Comparison of ENCODE assay signal across 22 cellular contexts in genomic region chr12:22160396-22161003, GRCh38.
DNase-seq lines count a peak whose midpoint lies in the region; ATAC-seq and TF ChIP-seq lines count a peak whose summit lies in the region.
"Had no signal": no experiment of that assay in that cellular context is flagged by ENCODE, and none has a peak within 500 bp of the region (broad histone marks: within the 10 kb centered on the region; RNA-seq: fewer than 3 reads in every experiment).

No MANE protein-coding gene starts in this region.

- DNase-seq in activated T-cell treated with anti-CD3 and anti-CD28 coated beads, Interleukin-2, amount 50 U/mL, for 24 hours: no peak
- no peak for DNase-seq in activated T-cell treated with anti-CD3 and anti-CD28 coated beads for 4 hours
- DNase-seq in Kasumi-1 (lab: John Stamatoyannopoulos, UW): peak; percentile 73 to 75
- peak; percentile 21 for DNase-seq in activated CD8-positive, alpha-beta T cell treated with anti-CD3 and anti-CD28 coated beads for 36 hours
- no peak for DNase-seq in nephron progenitor cell
- DNase-seq in mesendoderm: no peak
- DNase-seq in stimulated activated naive CD4-positive, alpha-beta T cell treated with Interleukin-2 at 50 U/mL for 16 hours (lab: John Stamatoyannopoulos, UW): no peak
- DNase-seq: activated CD8-positive, alpha-beta memory T cell treated with anti-CD3 and anti-CD28 coated beads, Interleukin-2, amount 10 ng/mL, durations not matched to agents 7 days and 5 days; dorsolateral prefrontal cortex; GOT3; IMR-90; left cardiac atrium; NCI-H1048; NCI-H2081 treated with DMSO at 0.1 percent for 48 hours; nucleus accumbens; right cardiac atrium; stimulated activated naive B cell treated with anti-CD40 and anti-IgM and Interleukin-4, amounts not matched to agents 10 μg/mL and 1 μg/mL and 100 μg/mL, for 72 hours; transverse colon had no signal

- no peaks in the 10 kb centered on the region for H3K27me3 Mint-ChIP-seq in activated T-cell treated with anti-CD3 and anti-CD28 coated beads, Interleukin-2, amount 50 U/mL, for 24 hours
- no peaks in the 10 kb centered on the region for H3K27me3 Mint-ChIP-seq in activated CD8-positive, alpha-beta T cell treated with anti-CD3 and anti-CD28 coated beads for 36 hours
- H3K27me3 Mint-ChIP-seq in nephron progenitor cell (ENCODE audit: low read depth, poor library complexity): no peaks in the 10 kb centered on the region
- H3K27me3 Mint-ChIP-seq: activated CD8-positive, alpha-beta memory T cell treated with anti-CD3 and anti-CD28 coated beads, Interleukin-2, amount 10 ng/mL, durations not matched to agents 7 days and 5 days; stimulated activated naive B cell treated with anti-CD40 and anti-IgM and Interleukin-4, amounts not matched to agents 10 μg/mL and 1 μg/mL and 100 μg/mL, for 72 hours had no signal

- H3K79me2 ChIP-seq in mesendoderm (ENCODE audit: control insufficient read depth, insufficient read depth, low read length): no peaks in the 10 kb centered on the region

- no peak overlapping the region for H2BK120ac ChIP-seq in mesendoderm (ENCODE audit: low read depth, low read length)

- H2BK5ac ChIP-seq in mesendoderm (ENCODE audit: low read length): no peak overlapping the region

- no peaks in the 10 kb centered on the region for H3K27me3 ChIP-seq in mesendoderm (ENCODE audit: insufficient read depth, low read length, poor library complexity)
- H3K27me3 ChIP-seq: dorsolateral prefrontal cortex, gastroesophageal sphincter, transverse colon had no signal

- no peak overlapping the region for H3K9ac ChIP-seq in mesendoderm (ENCODE audit: low read length)

- H4K8ac ChIP-seq in mesendoderm (ENCODE audit: low read depth, low read length): no peak overlapping the region

- H3K4me3 ChIP-seq in mesendoderm (ENCODE audit: low read length): no peak overlapping the region
- H3K4me3 ChIP-seq: A549, dorsolateral prefrontal cortex, gastroesophageal sphincter, transverse colon had no signal

- no peak overlapping the region for H3K27ac ChIP-seq in mesendoderm (ENCODE audit: low read depth, low read length)
- H3K27ac ChIP-seq: A549, dorsolateral prefrontal cortex, gastroesophageal sphincter, transverse colon had no signal

- peaks cover 36% of the 10 kb centered on the region for H3K4me1 Mint-ChIP-seq in activated T-cell treated with anti-CD3 and anti-CD28 coated beads, Interleukin-2, amount 50 U/mL, for 24 hours (ENCODE audit: low read depth)
- H3K4me1 Mint-ChIP-seq in activated CD8-positive, alpha-beta T cell treated with anti-CD3 and anti-CD28 coated beads for 36 hours (ENCODE audit: low read depth): peaks cover 35% of the 10 kb centered on the region
- peaks cover 13% of the 10 kb centered on the region for H3K4me1 Mint-ChIP-seq in nephron progenitor cell

- intact Hi-C loops in activated CD8-positive, alpha-beta T cell treated with anti-CD3 and anti-CD28 coated beads for 36 hours (cut with micrococcal nuclease): no loop called here

- POLR2A ChIA-PET in activated CD8-positive, alpha-beta T cell treated with anti-CD3 and anti-CD28 coated beads for 36 hours (lab: Charles Lee): no interaction called here

- CTCF ChIA-PET in activated CD8-positive, alpha-beta T cell treated with anti-CD3 and anti-CD28 coated beads for 36 hours (lab: Charles Lee): no interaction called here

- H3K9me3 Mint-ChIP-seq in activated T-cell treated with anti-CD3 and anti-CD28 coated beads, Interleukin-2, amount 50 U/mL, for 24 hours: peaks cover 5% of the 10 kb centered on the region
- no peaks in the 10 kb centered on the region for H3K9me3 Mint-ChIP-seq in activated CD8-positive, alpha-beta T cell treated with anti-CD3 and anti-CD28 coated beads for 36 hours
- peaks cover 13% of the 10 kb centered on the region for H3K9me3 Mint-ChIP-seq in nephron progenitor cell
- H3K9me3 Mint-ChIP-seq: stimulated activated naive B cell treated with anti-CD40 and anti-IgM and Interleukin-4, amounts not matched to agents 10 μg/mL and 1 μg/mL and 100 μg/mL, for 72 hours had no signal

- no peak overlapping the region for H3K18ac ChIP-seq in mesendoderm (ENCODE audit: low read length)

- no peaks in the 10 kb centered on the region for H3K36me3 ChIP-seq in mesendoderm (ENCODE audit: control insufficient read depth, insufficient read depth, low read length)
- H3K36me3 ChIP-seq: gastroesophageal sphincter, transverse colon had no signal

- H4K5ac ChIP-seq in mesendoderm (ENCODE audit: low read length): no peak overlapping the region

- no peak for TF ChIP-seq CTCF in activated CD8-positive, alpha-beta T cell treated with anti-CD3 and anti-CD28 coated beads for 36 hours (IDR thresholded peaks at IDR 0.05)
- TF ChIP-seq CTCF in nephron progenitor cell (IDR thresholded peaks at IDR 0.05): no peak

- no peak overlapping the region for H3K56ac ChIP-seq in mesendoderm (ENCODE audit: low read length)

- H3K4me2 ChIP-seq in mesendoderm (ENCODE audit: low read length): no peak overlapping the region
- H3K4me2 ChIP-seq: A549 had no signal

- H3K4me3 Mint-ChIP-seq in activated T-cell treated with anti-CD3 and anti-CD28 coated beads, Interleukin-2, amount 50 U/mL, for 24 hours: no peak overlapping the region
- peak overlapping the region; percentile 16 for H3K4me3 Mint-ChIP-seq in activated CD8-positive, alpha-beta T cell treated with anti-CD3 and anti-CD28 coated beads for 36 hours
- H3K4me3 Mint-ChIP-seq in nephron progenitor cell: no peak overlapping the region
- H3K4me3 Mint-ChIP-seq: activated CD8-positive, alpha-beta memory T cell treated with anti-CD3 and anti-CD28 coated beads, Interleukin-2, amount 10 ng/mL, durations not matched to agents 7 days and 5 days; CD14-positive monocyte; stimulated activated naive B cell treated with anti-CD40 and anti-IgM and Interleukin-4, amounts not matched to agents 10 μg/mL and 1 μg/mL and 100 μg/mL, for 72 hours had no signal

- H3K36me3 Mint-ChIP-seq in activated T-cell treated with anti-CD3 and anti-CD28 coated beads, Interleukin-2, amount 50 U/mL, for 24 hours (ENCODE audit: low read depth): no peaks in the 10 kb centered on the region
- H3K36me3 Mint-ChIP-seq in activated CD8-positive, alpha-beta T cell treated with anti-CD3 and anti-CD28 coated beads for 36 hours (ENCODE audit: low read depth): no peaks in the 10 kb centered on the region
- no peaks in the 10 kb centered on the region for H3K36me3 Mint-ChIP-seq in nephron progenitor cell (ENCODE audit: low read depth)
- H3K36me3 Mint-ChIP-seq: CD14-positive monocyte; stimulated activated naive B cell treated with anti-CD40 and anti-IgM and Interleukin-4, amounts not matched to agents 10 μg/mL and 1 μg/mL and 100 μg/mL, for 72 hours had no signal

- peak; percentile 70 for ATAC-seq in activated CD8-positive, alpha-beta T cell treated with anti-CD3 and anti-CD28 coated beads for 36 hours
- no peak for ATAC-seq in HG03442 (IDR thresholded peaks at IDR 0.05; ENCODE audit: unreplicated experiment)
- ATAC-seq: A549; activated CD8-positive, alpha-beta memory T cell treated with anti-CD3 and anti-CD28 coated beads, Interleukin-2, amount 10 ng/mL, durations not matched to agents 7 days and 5 days; gastroesophageal sphincter; left cardiac atrium; right cardiac atrium; stimulated activated naive B cell treated with anti-CD40 and anti-IgM and Interleukin-4, amounts not matched to agents 10 μg/mL and 1 μg/mL and 100 μg/mL, for 72 hours had no signal

- no peaks in the 10 kb centered on the region for H3K79me1 ChIP-seq in mesendoderm (ENCODE audit: low read length)

- no CpG with 5 or more reads among the region's 5 CpGs for WGBS in mesendoderm (ENCODE audit: extremely low coverage, insufficient coverage, low lambda C conversion rate)

- no peak overlapping the region for H2AK5ac ChIP-seq in mesendoderm (ENCODE audit: low read length)

- H2BK15ac ChIP-seq in mesendoderm (replicated peaks; ENCODE audit: low read depth): no peak overlapping the region

- no peak overlapping the region for H3K23ac ChIP-seq in mesendoderm (ENCODE audit: low read length)

- peak overlapping the region; percentile 80 for H3K27ac Mint-ChIP-seq in activated T-cell treated with anti-CD3 and anti-CD28 coated beads, Interleukin-2, amount 50 U/mL, for 24 hours
- peak overlapping the region; percentile 65 for H3K27ac Mint-ChIP-seq in activated CD8-positive, alpha-beta T cell treated with anti-CD3 and anti-CD28 coated beads for 36 hours
- peak overlapping the region; percentile 96 for H3K27ac Mint-ChIP-seq in nephron progenitor cell
- H3K27ac Mint-ChIP-seq: activated CD8-positive, alpha-beta memory T cell treated with anti-CD3 and anti-CD28 coated beads, Interleukin-2, amount 10 ng/mL, durations not matched to agents 7 days and 5 days; stimulated activated naive B cell treated with anti-CD40 and anti-IgM and Interleukin-4, amounts not matched to agents 10 μg/mL and 1 μg/mL and 100 μg/mL, for 72 hours had no signal

- no peaks in the 10 kb centered on the region for H3K4me1 ChIP-seq in mesendoderm (ENCODE audit: control insufficient read depth, low read depth, low read length)
- H3K4me1 ChIP-seq: A549, gastroesophageal sphincter, transverse colon had no signal

- H3K4ac ChIP-seq in mesendoderm (ENCODE audit: low read depth, low read length): no peak overlapping the region

Comparison
In these comparisons a context has a peak if more than half of its experiments do, and no peak if none do; other contexts are left out.
1. DNase-seq: peak in Kasumi-1 (2 of 2) and activated CD8-positive, alpha-beta T cell treated with anti-CD3 and anti-CD28 coated beads for 36 hours (single experiment); none in activated T-cell treated with anti-CD3 and anti-CD28 coated beads, Interleukin-2, amount 50 U/mL, for 24 hours (single experiment), activated T-cell treated with anti-CD3 and anti-CD28 coated beads for 4 hours (single experiment), nephron progenitor cell (single experiment), mesendoderm (single experiment) and stimulated activated naive CD4-positive, alpha-beta T cell treated with Interleukin-2 at 50 U/mL for 16 hours (single experiment).
2. Peak in every context shown above with its lines, with median percentiles within 50 percentile points of each other: H3K27ac Mint-ChIP-seq.